In genomic region chr1:107152332-107152731, GRCh38 we compare ENCODE assay signal across 29 cellular contexts. TPM values are rescaled to one million over a fixed set of nuclear protein-coding genes. Genes with fewer than 3 reads are reported as not detected.
"Had no signal": no experiment of that assay in that cellular context is flagged by ENCODE, and none has a peak within 500 bp of the region (broad histone marks: within the 10 kb centered on the region; RNA-seq: fewer than 3 reads in every experiment).

No MANE protein-coding gene starts in this region.

- H3K27ac ChIP-seq: esophagus muscularis mucosa, heart right ventricle, neural progenitor cell, parathyroid adenoma, psoas muscle, right atrium auricular region, stomach, suprapubic skin, tibial nerve had no signal

- H3K4me2 ChIP-seq: neural progenitor cell, smooth muscle cell had no signal

- H3K79me2 ChIP-seq: parathyroid adenoma had no signal

- H3K36me3 ChIP-seq: esophagus muscularis mucosa, heart right ventricle, neural progenitor cell, right atrium auricular region, stomach, suprapubic skin, tibial nerve had no signal

- H3K9me3 ChIP-seq: esophagus muscularis mucosa, heart right ventricle, psoas muscle, right atrium auricular region, stomach, suprapubic skin, tibial nerve had no signal

- DNase-seq: activated B cell treated with CpG ODN at 0.5 μM for 24 hours; activated CD4-positive, alpha-beta T cell treated with anti-CD3 and anti-CD28 coated beads, Interleukin-2, amount 50 U/mL, for 1 hour; activated CD8-positive, alpha-beta T cell treated with anti-CD3 and anti-CD28 coated beads for 36 hours; activated gamma-delta T cell treated with Interleukin-2 at 50 U/mL for 16 hours; activated naive CD8-positive, alpha-beta T cell treated with anti-CD3 and anti-CD28 coated beads, Interleukin-2, amount 50 U/mL, for 24 hours; activated T-cell treated with anti-CD3 and anti-CD28 coated beads, Interleukin-2, amount 50 U/mL, for 4 hours; amygdala; central memory CD4-positive, alpha-beta T cell; foreskin melanocyte; heart right ventricle; left cardiac atrium; midbrain; naive thymus-derived CD4-positive, alpha-beta T cell; occipital lobe; psoas muscle; stimulated activated CD4-positive, alpha-beta T cell treated with anti-CD3 and anti-CD28 coated beads, Interleukin-1b, Interleukin-23, amount 100 ng/mL, for 48 hours; stimulated activated naive B cell treated with anti-CD40 and anti-IgM and Interleukin-4, amounts not matched to agents 10 μg/mL and 1 μg/mL and 100 μg/mL, for 72 hours; stomach; T-cell had no signal

- H3K4me3 ChIP-seq: esophagus muscularis mucosa, heart right ventricle, neural progenitor cell, psoas muscle, right atrium auricular region, smooth muscle cell, stomach, suprapubic skin, tibial nerve had no signal

- H3K27me3 ChIP-seq: esophagus muscularis mucosa, neural progenitor cell, right atrium auricular region, tibial nerve had no signal

- H3K4me1 ChIP-seq: heart right ventricle, parathyroid adenoma, psoas muscle, right atrium auricular region, stomach, suprapubic skin, tibial nerve had no signal

- H3K9ac ChIP-seq: neural progenitor cell, parathyroid adenoma had no signal

RNA-seq across cellular contexts. Expression of gene NTNG1, which starts 11.5 kb away (rescaled TPM):
- total RNA-seq: activated T-cell treated with anti-CD3 and anti-CD28 coated beads, Interleukin-2, amount 50 U/mL, for 4 hours; activated T-helper 17 cell treated with anti-CD3 and anti-CD28 coated beads, Interleukin-2, amount 50 U/mL, for 72 hours; naive thymus-derived CD4-positive, alpha-beta T cell; T-helper 2 cell treated with Interferon-gamma antibody and Interleukin-4, amounts not matched to agents 100 ng/mL and 5 ng/mL, for 36 hours had no signal
- polyA plus RNA-seq: heart right ventricle; liver; naive thymus-derived CD4-positive, alpha-beta T cell had no signal
